1 cellular context compared by ENCODE assay signal in the genomic region with DNA sequence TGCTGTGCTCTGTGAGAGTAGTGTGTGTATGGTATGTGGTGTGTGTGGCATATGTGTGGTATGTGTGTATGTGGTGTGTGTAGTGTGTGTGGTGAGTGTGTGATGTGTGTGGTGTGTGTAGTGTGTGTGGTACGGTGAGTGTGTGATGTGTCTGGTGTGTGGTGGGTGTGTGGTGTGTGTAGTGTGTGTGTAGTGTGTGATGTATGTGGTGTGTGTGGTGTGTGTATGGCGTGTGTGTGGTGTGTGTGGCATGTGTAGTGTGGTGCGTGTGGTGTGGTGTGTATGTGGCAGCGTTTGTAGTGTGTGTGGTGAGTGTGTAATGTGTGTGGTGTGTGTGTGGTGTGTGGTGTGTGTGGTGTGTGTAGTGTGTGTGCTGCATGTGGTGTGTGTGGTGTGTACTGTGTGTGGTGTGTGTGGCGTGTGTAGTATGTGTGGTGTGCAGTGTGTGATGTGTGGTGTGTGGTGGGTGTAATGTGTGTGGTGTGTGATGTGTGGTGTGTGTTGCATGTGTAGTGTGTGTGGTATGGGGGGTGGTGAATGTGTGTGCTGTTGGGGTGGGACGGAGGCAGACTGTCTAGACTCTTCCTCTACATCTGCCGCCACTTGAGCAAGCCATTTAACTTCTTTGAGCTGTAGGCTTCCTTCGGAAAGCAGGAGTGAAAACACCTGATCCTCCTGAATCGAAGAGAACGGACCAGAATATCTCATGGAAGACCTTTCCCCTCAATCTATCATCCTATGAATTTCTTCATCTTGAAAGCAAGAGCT.
TF ChIP-seq lines count a peak whose summit lies in the region.

No MANE protein-coding gene starts in this region.

TF ChIP-seq in HepG2, 621 proteins besides CTCF, POLR2A, EP300 and RAD21:
- TF ChIP-seq, protein P1, sequence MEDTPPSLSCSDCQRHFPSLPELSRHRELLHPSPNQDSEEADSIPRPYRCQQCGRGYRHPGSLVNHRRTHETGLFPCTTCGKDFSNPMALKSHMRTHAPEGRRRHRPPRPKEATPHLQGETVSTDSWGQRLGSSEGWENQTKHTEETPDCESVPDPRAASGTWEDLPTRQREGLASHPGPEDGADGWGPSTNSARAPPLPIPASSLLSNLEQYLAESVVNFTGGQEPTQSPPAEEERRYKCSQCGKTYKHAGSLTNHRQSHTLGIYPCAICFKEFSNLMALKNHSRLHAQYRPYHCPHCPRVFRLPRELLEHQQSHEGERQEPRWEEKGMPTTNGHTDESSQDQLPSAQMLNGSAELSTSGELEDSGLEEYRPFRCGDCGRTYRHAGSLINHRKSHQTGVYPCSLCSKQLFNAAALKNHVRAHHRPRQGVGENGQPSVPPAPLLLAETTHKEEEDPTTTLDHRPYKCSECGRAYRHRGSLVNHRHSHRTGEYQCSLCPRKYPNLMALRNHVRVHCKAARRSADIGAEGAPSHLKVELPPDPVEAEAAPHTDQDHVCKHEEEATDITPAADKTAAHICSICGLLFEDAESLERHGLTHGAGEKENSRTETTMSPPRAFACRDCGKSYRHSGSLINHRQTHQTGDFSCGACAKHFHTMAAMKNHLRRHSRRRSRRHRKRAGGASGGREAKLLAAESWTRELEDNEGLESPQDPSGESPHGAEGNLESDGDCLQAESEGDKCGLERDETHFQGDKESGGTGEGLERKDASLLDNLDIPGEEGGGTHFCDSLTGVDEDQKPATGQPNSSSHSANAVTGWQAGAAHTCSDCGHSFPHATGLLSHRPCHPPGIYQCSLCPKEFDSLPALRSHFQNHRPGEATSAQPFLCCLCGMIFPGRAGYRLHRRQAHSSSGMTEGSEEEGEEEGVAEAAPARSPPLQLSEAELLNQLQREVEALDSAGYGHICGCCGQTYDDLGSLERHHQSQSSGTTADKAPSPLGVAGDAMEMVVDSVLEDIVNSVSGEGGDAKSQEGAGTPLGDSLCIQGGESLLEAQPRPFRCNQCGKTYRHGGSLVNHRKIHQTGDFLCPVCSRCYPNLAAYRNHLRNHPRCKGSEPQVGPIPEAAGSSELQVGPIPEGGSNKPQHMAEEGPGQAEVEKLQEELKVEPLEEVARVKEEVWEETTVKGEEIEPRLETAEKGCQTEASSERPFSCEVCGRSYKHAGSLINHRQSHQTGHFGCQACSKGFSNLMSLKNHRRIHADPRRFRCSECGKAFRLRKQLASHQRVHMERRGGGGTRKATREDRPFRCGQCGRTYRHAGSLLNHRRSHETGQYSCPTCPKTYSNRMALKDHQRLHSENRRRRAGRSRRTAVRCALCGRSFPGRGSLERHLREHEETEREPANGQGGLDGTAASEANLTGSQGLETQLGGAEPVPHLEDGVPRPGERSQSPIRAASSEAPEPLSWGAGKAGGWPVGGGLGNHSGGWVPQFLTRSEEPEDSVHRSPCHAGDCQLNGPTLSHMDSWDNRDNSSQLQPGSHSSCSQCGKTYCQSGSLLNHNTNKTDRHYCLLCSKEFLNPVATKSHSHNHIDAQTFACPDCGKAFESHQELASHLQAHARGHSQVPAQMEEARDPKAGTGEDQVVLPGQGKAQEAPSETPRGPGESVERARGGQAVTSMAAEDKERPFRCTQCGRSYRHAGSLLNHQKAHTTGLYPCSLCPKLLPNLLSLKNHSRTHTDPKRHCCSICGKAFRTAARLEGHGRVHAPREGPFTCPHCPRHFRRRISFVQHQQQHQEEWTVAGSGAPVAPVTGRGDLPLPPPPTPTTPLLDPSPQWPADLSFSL (CRISPR knock-in tag; IDR thresholded peaks at IDR 0.05) = peak; percentile 90
- TF ChIP-seq ZNF510 (CRISPR knock-in tag; IDR thresholded peaks at IDR 0.05; ENCODE audit: low read depth) = no peak
- TF ChIP-seq, protein P2, sequence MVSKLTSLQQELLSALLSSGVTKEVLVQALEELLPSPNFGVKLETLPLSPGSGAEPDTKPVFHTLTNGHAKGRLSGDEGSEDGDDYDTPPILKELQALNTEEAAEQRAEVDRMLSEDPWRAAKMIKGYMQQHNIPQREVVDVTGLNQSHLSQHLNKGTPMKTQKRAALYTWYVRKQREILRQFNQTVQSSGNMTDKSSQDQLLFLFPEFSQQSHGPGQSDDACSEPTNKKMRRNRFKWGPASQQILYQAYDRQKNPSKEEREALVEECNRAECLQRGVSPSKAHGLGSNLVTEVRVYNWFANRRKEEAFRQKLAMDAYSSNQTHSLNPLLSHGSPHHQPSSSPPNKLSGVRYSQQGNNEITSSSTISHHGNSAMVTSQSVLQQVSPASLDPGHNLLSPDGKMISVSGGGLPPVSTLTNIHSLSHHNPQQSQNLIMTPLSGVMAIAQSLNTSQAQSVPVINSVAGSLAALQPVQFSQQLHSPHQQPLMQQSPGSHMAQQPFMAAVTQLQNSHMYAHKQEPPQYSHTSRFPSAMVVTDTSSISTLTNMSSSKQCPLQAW (CRISPR knock-in tag; IDR thresholded peaks at IDR 0.05) = no peak
- 0 out of 2 replicates have a peak, but pooled peaks have one; percentile 32 for TF ChIP-seq HNRNPL (IDR thresholded peaks at IDR 0.05; ENCODE audit: low read depth, low read length)
TF ChIP-seq in HepG2: peak in this region for 2.
